In the genomic region with DNA sequence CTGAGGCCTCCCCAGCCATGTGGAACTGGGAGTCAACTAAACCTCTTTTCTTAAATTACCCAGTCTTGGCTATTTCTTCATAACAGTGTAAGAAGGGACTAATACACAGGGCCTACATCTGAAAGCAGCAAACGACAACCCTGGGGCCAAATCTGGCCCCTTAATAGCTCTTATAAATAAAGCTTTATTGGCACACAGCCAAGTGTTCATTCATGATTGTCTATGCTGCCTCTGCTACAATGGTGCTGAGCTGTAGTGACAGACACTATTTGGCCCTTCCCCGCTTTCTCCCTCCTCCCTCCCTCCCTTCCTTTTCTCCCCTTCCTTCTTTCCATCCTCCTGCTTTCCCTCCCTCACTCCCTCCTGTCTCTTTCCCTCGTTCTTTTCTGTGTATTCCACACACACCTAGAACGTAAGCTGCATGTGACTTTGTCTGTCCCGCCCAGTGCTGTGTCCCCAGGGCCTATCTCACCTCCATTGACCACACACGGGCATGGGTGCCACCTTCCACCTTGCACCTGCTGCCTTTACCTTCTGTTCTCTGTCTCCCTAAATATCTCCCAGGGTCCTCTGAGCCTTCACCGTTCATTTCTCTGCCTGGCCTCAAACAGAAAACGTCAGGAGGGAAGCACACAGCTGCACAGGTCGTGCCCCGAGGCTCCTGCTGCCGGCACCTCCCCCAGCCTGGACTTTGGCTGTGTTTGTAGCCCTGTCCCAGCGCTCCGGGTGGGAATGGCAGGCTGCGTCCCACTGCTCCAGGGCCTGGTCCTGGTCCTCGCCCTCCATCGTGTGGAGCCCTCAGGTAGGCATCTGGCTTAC, we compare ENCODE assay signal across 1 cellular context.
TF ChIP-seq lines count a peak whose summit lies in the region.

A gene with protein sequence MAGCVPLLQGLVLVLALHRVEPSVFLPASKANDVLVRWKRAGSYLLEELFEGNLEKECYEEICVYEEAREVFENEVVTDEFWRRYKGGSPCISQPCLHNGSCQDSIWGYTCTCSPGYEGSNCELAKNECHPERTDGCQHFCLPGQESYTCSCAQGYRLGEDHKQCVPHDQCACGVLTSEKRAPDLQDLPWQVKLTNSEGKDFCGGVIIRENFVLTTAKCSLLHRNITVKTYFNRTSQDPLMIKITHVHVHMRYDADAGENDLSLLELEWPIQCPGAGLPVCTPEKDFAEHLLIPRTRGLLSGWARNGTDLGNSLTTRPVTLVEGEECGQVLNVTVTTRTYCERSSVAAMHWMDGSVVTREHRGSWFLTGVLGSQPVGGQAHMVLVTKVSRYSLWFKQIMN (plus strand): TSS at position 720 of the 819 bp plus-strand sequence. CDS start 13 bp downstream, at position 733.

TF ChIP-seq in HepG2, 621 proteins besides CTCF, POLR2A, EP300 and RAD21 (continued from another document and continues in another):
- TF ChIP-seq, protein P1, sequence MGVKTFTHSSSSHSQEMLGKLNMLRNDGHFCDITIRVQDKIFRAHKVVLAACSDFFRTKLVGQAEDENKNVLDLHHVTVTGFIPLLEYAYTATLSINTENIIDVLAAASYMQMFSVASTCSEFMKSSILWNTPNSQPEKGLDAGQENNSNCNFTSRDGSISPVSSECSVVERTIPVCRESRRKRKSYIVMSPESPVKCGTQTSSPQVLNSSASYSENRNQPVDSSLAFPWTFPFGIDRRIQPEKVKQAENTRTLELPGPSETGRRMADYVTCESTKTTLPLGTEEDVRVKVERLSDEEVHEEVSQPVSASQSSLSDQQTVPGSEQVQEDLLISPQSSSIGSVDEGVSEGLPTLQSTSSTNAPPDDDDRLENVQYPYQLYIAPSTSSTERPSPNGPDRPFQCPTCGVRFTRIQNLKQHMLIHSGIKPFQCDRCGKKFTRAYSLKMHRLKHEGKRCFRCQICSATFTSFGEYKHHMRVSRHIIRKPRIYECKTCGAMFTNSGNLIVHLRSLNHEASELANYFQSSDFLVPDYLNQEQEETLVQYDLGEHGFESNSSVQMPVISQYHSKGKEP (CRISPR knock-in tag; IDR thresholded peaks at IDR 0.05): no peak
- TF ChIP-seq SALL1 (CRISPR knock-in tag; IDR thresholded peaks at IDR 0.05): peak; percentile 79
- peak; percentile 68 for TF ChIP-seq MXD4 (CRISPR knock-in tag; IDR thresholded peaks at IDR 0.05)
- TF ChIP-seq, protein P2, sequence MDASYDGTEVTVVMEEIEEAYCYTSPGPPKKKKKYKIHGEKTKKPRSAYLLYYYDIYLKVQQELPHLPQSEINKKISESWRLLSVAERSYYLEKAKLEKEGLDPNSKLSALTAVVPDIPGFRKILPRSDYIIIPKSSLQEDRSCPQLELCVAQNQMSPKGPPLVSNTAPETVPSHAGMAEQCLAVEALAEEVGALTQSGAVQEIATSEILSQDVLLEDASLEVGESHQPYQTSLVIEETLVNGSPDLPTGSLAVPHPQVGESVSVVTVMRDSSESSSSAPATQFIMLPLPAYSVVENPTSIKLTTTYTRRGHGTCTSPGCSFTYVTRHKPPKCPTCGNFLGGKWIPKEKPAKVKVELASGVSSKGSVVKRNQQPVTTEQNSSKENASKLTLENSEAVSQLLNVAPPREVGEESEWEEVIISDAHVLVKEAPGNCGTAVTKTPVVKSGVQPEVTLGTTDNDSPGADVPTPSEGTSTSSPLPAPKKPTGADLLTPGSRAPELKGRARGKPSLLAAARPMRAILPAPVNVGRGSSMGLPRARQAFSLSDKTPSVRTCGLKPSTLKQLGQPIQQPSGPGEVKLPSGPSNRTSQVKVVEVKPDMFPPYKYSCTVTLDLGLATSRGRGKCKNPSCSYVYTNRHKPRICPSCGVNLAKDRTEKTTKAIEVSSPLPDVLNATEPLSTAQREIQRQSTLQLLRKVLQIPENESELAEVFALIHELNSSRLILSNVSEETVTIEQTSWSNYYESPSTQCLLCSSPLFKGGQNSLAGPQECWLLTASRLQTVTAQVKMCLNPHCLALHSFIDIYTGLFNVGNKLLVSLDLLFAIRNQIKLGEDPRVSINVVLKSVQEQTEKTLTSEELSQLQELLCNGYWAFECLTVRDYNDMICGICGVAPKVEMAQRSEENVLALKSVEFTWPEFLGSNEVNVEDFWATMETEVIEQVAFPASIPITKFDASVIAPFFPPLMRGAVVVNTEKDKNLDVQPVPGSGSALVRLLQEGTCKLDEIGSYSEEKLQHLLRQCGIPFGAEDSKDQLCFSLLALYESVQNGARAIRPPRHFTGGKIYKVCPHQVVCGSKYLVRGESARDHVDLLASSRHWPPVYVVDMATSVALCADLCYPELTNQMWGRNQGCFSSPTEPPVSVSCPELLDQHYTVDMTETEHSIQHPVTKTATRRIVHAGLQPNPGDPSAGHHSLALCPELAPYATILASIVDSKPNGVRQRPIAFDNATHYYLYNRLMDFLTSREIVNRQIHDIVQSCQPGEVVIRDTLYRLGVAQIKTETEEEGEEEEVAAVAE (CRISPR knock-in tag; IDR thresholded peaks at IDR 0.05; ENCODE audit: borderline replicate concordance): peak; percentile 31; the same call in 1 of the 2 replicates
- TF ChIP-seq HOXA5 (CRISPR knock-in tag; IDR thresholded peaks at IDR 0.05): no peak
- TF ChIP-seq MEF2D (CRISPR knock-in tag; IDR thresholded peaks at IDR 0.05): peak; percentile 79; the same call in 1 of the 2 replicates
- TF ChIP-seq ZSCAN9 (CRISPR knock-in tag; IDR thresholded peaks at IDR 0.05; ENCODE audit: borderline replicate concordance): peak; percentile 64; the same call in 1 of the 2 replicates
- 0 out of 2 replicates have a peak, but pooled peaks have one; percentile 22 for TF ChIP-seq SMAD9 (CRISPR knock-in tag; IDR thresholded peaks at IDR 0.05)
- TF ChIP-seq, protein P3, sequence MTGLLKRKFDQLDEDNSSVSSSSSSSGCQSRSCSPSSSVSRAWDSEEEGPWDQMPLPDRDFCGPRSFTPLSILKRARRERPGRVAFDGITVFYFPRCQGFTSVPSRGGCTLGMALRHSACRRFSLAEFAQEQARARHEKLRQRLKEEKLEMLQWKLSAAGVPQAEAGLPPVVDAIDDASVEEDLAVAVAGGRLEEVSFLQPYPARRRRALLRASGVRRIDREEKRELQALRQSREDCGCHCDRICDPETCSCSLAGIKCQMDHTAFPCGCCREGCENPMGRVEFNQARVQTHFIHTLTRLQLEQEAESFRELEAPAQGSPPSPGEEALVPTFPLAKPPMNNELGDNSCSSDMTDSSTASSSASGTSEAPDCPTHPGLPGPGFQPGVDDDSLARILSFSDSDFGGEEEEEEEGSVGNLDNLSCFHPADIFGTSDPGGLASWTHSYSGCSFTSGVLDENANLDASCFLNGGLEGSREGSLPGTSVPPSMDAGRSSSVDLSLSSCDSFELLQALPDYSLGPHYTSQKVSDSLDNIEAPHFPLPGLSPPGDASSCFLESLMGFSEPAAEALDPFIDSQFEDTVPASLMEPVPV (CRISPR knock-in tag; IDR thresholded peaks at IDR 0.05): 0 out of 2 replicates have a peak, but pooled peaks have one; percentile 15
- TF ChIP-seq FOXP1 (IDR thresholded peaks at IDR 0.05): no peak
- TF ChIP-seq FOXP1 (CRISPR knock-in tag; IDR thresholded peaks at IDR 0.05): peak; percentile 21; the same call in 1 of the 2 replicates
- peak; percentile 41; the same call in 1 of the 2 replicates for TF ChIP-seq GATAD1 (CRISPR knock-in tag; IDR thresholded peaks at IDR 0.05)
- peak; percentile 94 for TF ChIP-seq LCORL (IDR thresholded peaks at IDR 0.05)
- TF ChIP-seq LCORL (CRISPR knock-in tag; IDR thresholded peaks at IDR 0.05): peak; percentile 95
- TF ChIP-seq, protein P4, sequence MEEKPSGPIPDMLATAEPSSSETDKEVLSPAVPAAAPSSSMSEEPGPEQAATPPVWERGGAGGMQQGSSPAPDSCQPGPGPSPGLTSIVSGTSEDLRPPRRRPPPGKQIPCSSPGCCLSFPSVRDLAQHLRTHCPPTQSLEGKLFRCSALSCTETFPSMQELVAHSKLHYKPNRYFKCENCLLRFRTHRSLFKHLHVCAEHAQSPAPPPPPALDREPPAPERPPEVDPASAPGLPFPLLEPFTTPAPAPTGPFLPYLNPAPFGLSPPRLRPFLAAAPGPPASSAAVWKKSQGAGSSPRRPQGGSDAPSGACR (CRISPR knock-in tag; IDR thresholded peaks at IDR 0.05): peak; percentile 87
- TF ChIP-seq ZKSCAN5 (CRISPR knock-in tag; IDR thresholded peaks at IDR 0.05): 0 out of 2 replicates have a peak, but pooled peaks have one; percentile 36
- TF ChIP-seq, protein P5, sequence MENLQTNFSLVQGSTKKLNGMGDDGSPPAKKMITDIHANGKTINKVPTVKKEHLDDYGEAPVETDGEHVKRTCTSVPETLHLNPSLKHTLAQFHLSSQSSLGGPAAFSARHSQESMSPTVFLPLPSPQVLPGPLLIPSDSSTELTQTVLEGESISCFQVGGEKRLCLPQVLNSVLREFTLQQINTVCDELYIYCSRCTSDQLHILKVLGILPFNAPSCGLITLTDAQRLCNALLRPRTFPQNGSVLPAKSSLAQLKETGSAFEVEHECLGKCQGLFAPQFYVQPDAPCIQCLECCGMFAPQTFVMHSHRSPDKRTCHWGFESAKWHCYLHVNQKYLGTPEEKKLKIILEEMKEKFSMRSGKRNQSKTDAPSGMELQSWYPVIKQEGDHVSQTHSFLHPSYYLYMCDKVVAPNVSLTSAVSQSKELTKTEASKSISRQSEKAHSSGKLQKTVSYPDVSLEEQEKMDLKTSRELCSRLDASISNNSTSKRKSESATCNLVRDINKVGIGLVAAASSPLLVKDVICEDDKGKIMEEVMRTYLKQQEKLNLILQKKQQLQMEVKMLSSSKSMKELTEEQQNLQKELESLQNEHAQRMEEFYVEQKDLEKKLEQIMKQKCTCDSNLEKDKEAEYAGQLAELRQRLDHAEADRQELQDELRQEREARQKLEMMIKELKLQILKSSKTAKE (CRISPR knock-in tag; IDR thresholded peaks at IDR 0.05; ENCODE audit: borderline replicate concordance): peak; percentile 63; the same call in 1 of the 2 replicates
- TF ChIP-seq NR2C2 (CRISPR knock-in tag; IDR thresholded peaks at IDR 0.05; ENCODE audit: borderline replicate concordance): peak; percentile 64
- TF ChIP-seq, protein P6, sequence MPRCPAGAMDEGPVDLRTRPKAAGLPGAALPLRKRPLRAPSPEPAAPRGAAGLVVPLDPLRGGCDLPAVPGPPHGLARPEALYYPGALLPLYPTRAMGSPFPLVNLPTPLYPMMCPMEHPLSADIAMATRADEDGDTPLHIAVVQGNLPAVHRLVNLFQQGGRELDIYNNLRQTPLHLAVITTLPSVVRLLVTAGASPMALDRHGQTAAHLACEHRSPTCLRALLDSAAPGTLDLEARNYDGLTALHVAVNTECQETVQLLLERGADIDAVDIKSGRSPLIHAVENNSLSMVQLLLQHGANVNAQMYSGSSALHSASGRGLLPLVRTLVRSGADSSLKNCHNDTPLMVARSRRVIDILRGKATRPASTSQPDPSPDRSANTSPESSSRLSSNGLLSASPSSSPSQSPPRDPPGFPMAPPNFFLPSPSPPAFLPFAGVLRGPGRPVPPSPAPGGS (CRISPR knock-in tag; IDR thresholded peaks at IDR 0.05): peak; percentile 76; the same call in 1 of the 2 replicates
- TF ChIP-seq ZNF546 (CRISPR knock-in tag; conservative IDR thresholded peaks at IDR 0.05): 0 out of 2 replicates have a peak, but pooled peaks have one; percentile 50
- TF ChIP-seq CBX5 (CRISPR knock-in tag; IDR thresholded peaks at IDR 0.05; ENCODE audit: borderline replicate concordance): peak; percentile 90
- TF ChIP-seq ZFY (CRISPR knock-in tag; IDR thresholded peaks at IDR 0.05): peak; percentile 70; the same call in 1 of the 2 replicates
- TF ChIP-seq, protein P7, sequence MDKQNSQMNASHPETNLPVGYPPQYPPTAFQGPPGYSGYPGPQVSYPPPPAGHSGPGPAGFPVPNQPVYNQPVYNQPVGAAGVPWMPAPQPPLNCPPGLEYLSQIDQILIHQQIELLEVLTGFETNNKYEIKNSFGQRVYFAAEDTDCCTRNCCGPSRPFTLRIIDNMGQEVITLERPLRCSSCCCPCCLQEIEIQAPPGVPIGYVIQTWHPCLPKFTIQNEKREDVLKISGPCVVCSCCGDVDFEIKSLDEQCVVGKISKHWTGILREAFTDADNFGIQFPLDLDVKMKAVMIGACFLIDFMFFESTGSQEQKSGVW (CRISPR knock-in tag; IDR thresholded peaks at IDR 0.05; ENCODE audit: borderline replicate concordance): no peak
- TF ChIP-seq ZSCAN25 (CRISPR knock-in tag; IDR thresholded peaks at IDR 0.05): peak; percentile 44; the same call in 1 of the 2 replicates
- TF ChIP-seq, protein P8, sequence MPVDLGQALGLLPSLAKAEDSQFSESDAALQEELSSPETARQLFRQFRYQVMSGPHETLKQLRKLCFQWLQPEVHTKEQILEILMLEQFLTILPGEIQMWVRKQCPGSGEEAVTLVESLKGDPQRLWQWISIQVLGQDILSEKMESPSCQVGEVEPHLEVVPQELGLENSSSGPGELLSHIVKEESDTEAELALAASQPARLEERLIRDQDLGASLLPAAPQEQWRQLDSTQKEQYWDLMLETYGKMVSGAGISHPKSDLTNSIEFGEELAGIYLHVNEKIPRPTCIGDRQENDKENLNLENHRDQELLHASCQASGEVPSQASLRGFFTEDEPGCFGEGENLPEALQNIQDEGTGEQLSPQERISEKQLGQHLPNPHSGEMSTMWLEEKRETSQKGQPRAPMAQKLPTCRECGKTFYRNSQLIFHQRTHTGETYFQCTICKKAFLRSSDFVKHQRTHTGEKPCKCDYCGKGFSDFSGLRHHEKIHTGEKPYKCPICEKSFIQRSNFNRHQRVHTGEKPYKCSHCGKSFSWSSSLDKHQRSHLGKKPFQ (CRISPR knock-in tag; IDR thresholded peaks at IDR 0.05; ENCODE audit: insufficient replicate concordance): no peak
- TF ChIP-seq, protein P9, sequence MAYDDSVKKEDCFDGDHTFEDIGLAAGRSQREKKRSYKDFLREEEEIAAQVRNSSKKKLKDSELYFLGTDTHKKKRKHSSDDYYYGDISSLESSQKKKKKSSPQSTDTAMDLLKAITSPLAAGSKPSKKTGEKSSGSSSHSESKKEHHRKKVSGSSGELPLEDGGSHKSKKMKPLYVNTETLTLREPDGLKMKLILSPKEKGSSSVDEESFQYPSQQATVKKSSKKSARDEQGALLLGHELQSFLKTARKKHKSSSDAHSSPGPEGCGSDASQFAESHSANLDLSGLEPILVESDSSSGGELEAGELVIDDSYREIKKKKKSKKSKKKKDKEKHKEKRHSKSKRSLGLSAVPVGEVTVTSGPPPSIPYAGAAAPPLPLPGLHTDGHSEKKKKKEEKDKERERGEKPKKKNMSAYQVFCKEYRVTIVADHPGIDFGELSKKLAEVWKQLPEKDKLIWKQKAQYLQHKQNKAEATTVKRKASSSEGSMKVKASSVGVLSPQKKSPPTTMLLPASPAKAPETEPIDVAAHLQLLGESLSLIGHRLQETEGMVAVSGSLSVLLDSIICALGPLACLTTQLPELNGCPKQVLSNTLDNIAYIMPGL (CRISPR knock-in tag; IDR thresholded peaks at IDR 0.05; ENCODE audit: borderline replicate concordance in 1 of 2, low read depth in 1 of 2): peak; percentile 22 to 41; a peak in 2 of 4 replicates
- TF ChIP-seq RFXAP (CRISPR knock-in tag; IDR thresholded peaks at IDR 0.05; ENCODE audit: borderline replicate concordance): peak; percentile 27; the same call in 1 of the 2 replicates
- peak; percentile 50; the same call in 1 of the 2 replicates for TF ChIP-seq BCL6 (CRISPR knock-in tag; IDR thresholded peaks at IDR 0.05)
- peak; percentile 78 for TF ChIP-seq BORCS8-MEF2B (CRISPR knock-in tag; IDR thresholded peaks at IDR 0.05)
- peak; percentile 79 for TF ChIP-seq ZNF883 (CRISPR knock-in tag; IDR thresholded peaks at IDR 0.05; ENCODE audit: not compliant biosample characterization)
- TF ChIP-seq KDM3A (CRISPR knock-in tag; IDR thresholded peaks at IDR 0.05; ENCODE audit: low read depth): 0 out of 2 replicates have a peak, but pooled peaks have one; percentile 58
- TF ChIP-seq, protein P10, sequence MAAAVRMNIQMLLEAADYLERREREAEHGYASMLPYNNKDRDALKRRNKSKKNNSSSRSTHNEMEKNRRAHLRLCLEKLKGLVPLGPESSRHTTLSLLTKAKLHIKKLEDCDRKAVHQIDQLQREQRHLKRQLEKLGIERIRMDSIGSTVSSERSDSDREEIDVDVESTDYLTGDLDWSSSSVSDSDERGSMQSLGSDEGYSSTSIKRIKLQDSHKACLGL (CRISPR knock-in tag; IDR thresholded peaks at IDR 0.05): 0 out of 2 replicates have a peak, but pooled peaks have one; percentile 32
- 0 out of 2 replicates have a peak, but pooled peaks have one; percentile 38 for TF ChIP-seq ZNF317 (CRISPR knock-in tag; IDR thresholded peaks at IDR 0.05)
